ENCODE assay signal across 22 cellular contexts in the genomic region with DNA sequence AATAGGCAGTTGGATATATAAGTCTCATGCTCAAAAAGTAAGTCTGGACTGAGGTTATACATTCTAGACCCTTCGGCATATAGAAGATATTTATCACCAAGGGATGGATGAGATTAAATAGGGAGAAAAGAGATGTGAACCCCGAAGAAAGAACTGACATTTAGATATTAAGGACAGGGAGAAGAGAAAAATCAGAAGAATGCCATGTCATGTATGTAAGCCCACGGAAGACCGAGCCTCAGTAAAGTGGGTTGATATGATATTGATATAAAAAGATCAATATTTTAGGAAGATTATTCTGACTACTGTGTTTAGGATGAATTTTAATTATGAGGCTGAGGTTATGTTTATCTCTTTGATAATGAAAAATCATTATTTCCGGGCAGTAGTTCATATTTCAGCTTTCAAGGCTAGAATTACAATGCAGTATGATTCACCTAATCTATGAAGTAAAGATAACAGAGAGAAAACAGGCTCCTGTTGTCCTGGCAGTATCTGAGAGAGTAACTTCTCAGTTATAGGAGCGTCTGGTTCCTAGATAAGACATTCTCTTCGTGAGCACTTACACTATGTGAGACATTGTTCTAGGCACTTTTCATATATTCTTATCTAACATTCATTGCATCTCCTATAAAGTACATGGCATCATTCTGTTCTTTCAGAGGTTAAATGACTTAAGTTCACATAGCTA.
"Had no signal": no experiment of that assay in that cellular context is flagged by ENCODE, and none has a peak within 500 bp of the region (broad histone marks: within the 10 kb centered on the region; RNA-seq: fewer than 3 reads in every experiment).

No MANE protein-coding gene starts in this region.

- H3K27ac Mint-ChIP-seq: activated CD4-positive, alpha-beta memory T cell treated with anti-CD3 and anti-CD28 coated beads for 36 hours; activated naive CD8-positive, alpha-beta T cell; activated T-helper 1 cell treated with anti-CD3 and anti-CD28 coated beads, Interleukin-12 subunit alpha, Interleukin-12 subunit beta, Interleukin-2, Interleukin-4 antibody, amounts not matched to agents 30 ng/mL and 10 ng/mL and 1 ng/mL, durations not matched to agents 14 hours and 24 hours and 36 hours; immature natural killer cell; natural killer cell treated with Interleukin-12 subunit alpha and Interleukin-12 subunit beta and Interleukin-15 and Interleukin-18, amount 100 ng/mL, for 72 hours had no signal

- H3K9me3 ChIP-seq: body of pancreas, heart right ventricle, thyroid gland had no signal

- H3K27ac ChIP-seq: body of pancreas, coronary artery, heart right ventricle, SK-N-MC, thyroid gland had no signal

- H3K27me3 Mint-ChIP-seq: activated CD4-positive, alpha-beta memory T cell treated with anti-CD3 and anti-CD28 coated beads for 36 hours; activated naive CD8-positive, alpha-beta T cell; natural killer cell treated with Interleukin-12 subunit alpha and Interleukin-12 subunit beta and Interleukin-15 and Interleukin-18, amount 100 ng/mL, for 72 hours had no signal

- H3K4me1 ChIP-seq: thyroid gland had no signal

- H3K9me3 Mint-ChIP-seq: activated CD4-positive, alpha-beta memory T cell treated with anti-CD3 and anti-CD28 coated beads for 36 hours; activated T-helper 1 cell treated with anti-CD3 and anti-CD28 coated beads, Interleukin-12 subunit alpha, Interleukin-12 subunit beta, Interleukin-2, Interleukin-4 antibody, amounts not matched to agents 30 ng/mL and 10 ng/mL and 1 ng/mL, durations not matched to agents 14 hours and 24 hours and 36 hours; immature natural killer cell; natural killer cell treated with Interleukin-12 subunit alpha and Interleukin-12 subunit beta and Interleukin-15 and Interleukin-18, amount 100 ng/mL, for 72 hours had no signal

- H3K4me3 ChIP-seq: body of pancreas, coronary artery, heart right ventricle, SK-N-MC, thyroid gland had no signal

- ATAC-seq: body of pancreas; esophagus mucosa; natural killer cell treated with Interleukin-12 subunit alpha and Interleukin-12 subunit beta and Interleukin-15 and Interleukin-18, amount 100 ng/mL, for 72 hours had no signal

- H3K27me3 ChIP-seq: body of pancreas, heart right ventricle, thyroid gland had no signal

- H3K4me3 Mint-ChIP-seq: activated CD4-positive, alpha-beta memory T cell treated with anti-CD3 and anti-CD28 coated beads for 36 hours; activated naive CD8-positive, alpha-beta T cell; activated T-helper 1 cell treated with anti-CD3 and anti-CD28 coated beads, Interleukin-12 subunit alpha, Interleukin-12 subunit beta, Interleukin-2, Interleukin-4 antibody, amounts not matched to agents 30 ng/mL and 10 ng/mL and 1 ng/mL, durations not matched to agents 14 hours and 24 hours and 36 hours; immature natural killer cell; natural killer cell treated with Interleukin-12 subunit alpha and Interleukin-12 subunit beta and Interleukin-15 and Interleukin-18, amount 100 ng/mL, for 72 hours had no signal

- DNase-seq: activated CD4-positive, alpha-beta memory T cell treated with anti-CD3 and anti-CD28 coated beads for 36 hours; activated CD4-positive, alpha-beta T cell treated with anti-CD3 and anti-CD28 coated beads for 4 hours; activated gamma-delta T cell treated with Interleukin-2 at 50 U/mL for 16 hours; activated T-cell treated with anti-CD3 and anti-CD28 coated beads for 4 hours; amygdala; body of pancreas; central memory CD4-positive, alpha-beta T cell; heart right ventricle; immature natural killer cell; nucleus accumbens; stimulated activated CD4-positive, alpha-beta T cell treated with anti-CD3 and anti-CD28 coated beads, Interleukin-12 subunit alpha, Interleukin-12 subunit beta, amount 100 ng/mL, for 4 hours; stimulated activated CD4-positive, alpha-beta T cell treated with anti-CD3 and anti-CD28 coated beads, Interleukin-1b, Interleukin-23, amount 100 ng/mL, for 48 hours; stimulated activated naive CD4-positive, alpha-beta T cell treated with Interleukin-2 at 50 U/mL for 16 hours; T-helper 1 cell; T-helper 9 cell; thyroid gland had no signal
